Comparison of ENCODE assay signal across 24 cellular contexts in the genomic region with DNA sequence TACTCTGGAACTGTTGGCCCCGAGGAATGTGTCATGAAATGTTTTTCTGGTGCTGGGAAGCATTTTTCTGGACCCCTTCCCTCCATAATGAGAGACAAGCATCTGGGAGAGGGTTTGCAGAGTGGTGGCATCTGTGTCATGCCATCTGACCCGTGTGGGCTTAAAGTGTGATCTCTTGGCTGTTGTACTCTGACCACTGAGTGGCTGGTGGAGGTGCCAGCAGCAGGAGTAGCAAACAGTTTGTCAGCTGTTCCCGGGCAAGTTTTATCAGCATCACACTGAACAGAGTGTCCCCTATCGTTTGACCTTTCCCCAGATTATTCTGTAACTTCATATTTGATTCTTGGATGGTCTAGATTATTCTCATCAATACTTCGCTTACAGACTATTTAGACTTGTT.
"Had no signal": no experiment of that assay in that cellular context is flagged by ENCODE, and none has a peak within 500 bp of the region (broad histone marks: within the 10 kb centered on the region; RNA-seq: fewer than 3 reads in every experiment).

No MANE protein-coding gene starts in this region.

- H3K4me2 ChIP-seq: smooth muscle cell had no signal

- H3K9me3 ChIP-seq: left lung, pancreas, prostate gland, tibial nerve, uterus had no signal

- H3K27ac ChIP-seq: left lung, pancreas, prostate gland, tibial nerve, uterus had no signal

- H3K36me3 ChIP-seq: left lung, pancreas, prostate gland, uterus had no signal

- DNase-seq: hippocampal formation; kidney glomerular epithelial cell; left colon; left lung; mesendoderm; naive thymus-derived CD8-positive, alpha-beta T cell; nucleus accumbens; pancreas; posterior cingulate gyrus; retina; stimulated activated CD4-positive, alpha-beta T cell treated with anti-CD3 and anti-CD28 coated beads, Interleukin-1b, Interleukin-23, amount 100 ng/mL, for 48 hours; stimulated activated CD4-positive, alpha-beta T cell treated with anti-CD3 and anti-CD28 coated beads, Interleukin-2, amount 100 ng/mL, for 48 hours; stimulated activated CD4-positive, alpha-beta T cell treated with anti-CD3 and anti-CD28 coated beads, Interleukin-4, amount 100 ng/mL, for 4 hours; stimulated activated CD8-positive, alpha-beta memory T cell treated with anti-CD3 and anti-CD28 coated beads, Interleukin-4, amount 100 ng/mL, for 48 hours; stimulated activated naive CD4-positive, alpha-beta T cell treated with Interleukin-2 at 50 U/mL for 16 hours; stimulated activated naive CD8-positive, alpha-beta T cell treated with anti-CD3 and anti-CD28 coated beads, Interleukin-15, amount 100 ng/mL, for 72 hours; substantia nigra; uterus had no signal

- ATAC-seq: left colon; left lung; naive thymus-derived CD8-positive, alpha-beta T cell; pancreas; sciatic nerve; stimulated activated memory B cell treated with anti-CD40 and anti-IgM and Interleukin-4, amounts not matched to agents 10 μg/mL and 1 μg/mL and 100 μg/mL, for 72 hours; stimulated activated naive CD8-positive, alpha-beta T cell treated with anti-CD3 and anti-CD28 coated beads, Interleukin-15, amount 100 ng/mL, for 72 hours had no signal

- H3K4me1 ChIP-seq: left lung, pancreas, prostate gland, uterus had no signal

- H3K27me3 ChIP-seq: left lung, pancreas, tibial nerve, uterus had no signal

- H3K4me3 ChIP-seq: left lung, lung, pancreas, prostate gland, smooth muscle cell, tibial nerve, uterus had no signal
